ENCODE assay signal across 1 cellular context in genomic region chr20:3172933-3173581, GRCh38.
TF ChIP-seq lines count a peak whose summit lies in the region.

LZTS3 (minus strand) TSS chr20:3173549; CDS start chr20:3167163, 6,386 bp downstream.

TF ChIP-seq in GM12878, 131 proteins besides CTCF, POLR2A, EP300 and RAD21 (continued from another document):
- no peak for TF ChIP-seq ELK1 (IDR thresholded peaks at IDR 0.05; ENCODE audit: low read depth, low read length)
- no peak for TF ChIP-seq FOXK2 (IDR thresholded peaks at IDR 0.05)
- TF ChIP-seq MEF2B (IDR thresholded peaks at IDR 0.05; ENCODE audit: partially characterized antibody, poor library complexity, severe bottlenecking) = no peak
- no peak for TF ChIP-seq JUNB (IDR thresholded peaks at IDR 0.05)
- TF ChIP-seq NFIC (IDR thresholded peaks at IDR 0.05; ENCODE audit: low read depth, low read length) = no peak
- TF ChIP-seq EGR1 (IDR thresholded peaks at IDR 0.05; ENCODE audit: borderline replicate concordance in 1 of 2, low read depth in 2 of 2, low read length in 2 of 2) = no peak
- TF ChIP-seq CREB1 (IDR thresholded peaks at IDR 0.05; ENCODE audit: low read depth) = peak; percentile 64
- TF ChIP-seq CBX5 (IDR thresholded peaks at IDR 0.05; ENCODE audit: low read depth) = no peak
- no peak for TF ChIP-seq ZBTB11 (CRISPR knock-in tag; IDR thresholded peaks at IDR 0.05)
- peak; percentile 14; the same call in 1 of the 2 replicates for TF ChIP-seq CHD2 (IDR thresholded peaks at IDR 0.05; ENCODE audit: borderline replicate concordance, low read depth, low read length)
- no peak for TF ChIP-seq STAT1 (conservative IDR thresholded peaks at IDR 0.05)
- no peak for TF ChIP-seq SMAD5 (IDR thresholded peaks at IDR 0.05; ENCODE audit: low read depth)
- TF ChIP-seq CHD1 (IDR thresholded peaks at IDR 0.05; ENCODE audit: low read depth, low read length) = peak; percentile 68; the same call in 1 of the 2 replicates
- 0 out of 2 replicates have a peak, but pooled peaks have one; percentile 13 for TF ChIP-seq JUND (IDR thresholded peaks at IDR 0.05; ENCODE audit: low read depth, low read length)
- no peak for TF ChIP-seq CBX3 (IDR thresholded peaks at IDR 0.05; ENCODE audit: borderline replicate concordance, low read depth)
- peak; percentile 20 for TF ChIP-seq SP1 (IDR thresholded peaks at IDR 0.05; ENCODE audit: low read depth, low read length)
- peak; percentile 21; the same call in 1 of the 2 replicates for TF ChIP-seq YY1 (IDR thresholded peaks at IDR 0.05; ENCODE audit: low read depth, low read length)
- TF ChIP-seq ZNF592 (IDR thresholded peaks at IDR 0.05) = no peak
- peak; percentile 66 for TF ChIP-seq NKRF (conservative IDR thresholded peaks at IDR 0.05)
- no peak; the same call in 1 of the 2 replicates for TF ChIP-seq POLR2AphosphoS5 (IDR thresholded peaks at IDR 0.05; ENCODE audit: low read length)
- no peak; the same call in 1 of the 2 replicates for TF ChIP-seq MXI1 (IDR thresholded peaks at IDR 0.05; ENCODE audit: low read depth, low read length)
- peak; percentile 85 for TF ChIP-seq DPF2 (IDR thresholded peaks at IDR 0.05)
- 0 out of 2 replicates have a peak, but pooled peaks have one; percentile 10 for TF ChIP-seq MAX (IDR thresholded peaks at IDR 0.05; ENCODE audit: low read depth, low read length)
- peak; percentile 41; the same call in 1 of the 2 replicates for TF ChIP-seq PKNOX1 (IDR thresholded peaks at IDR 0.05)
- no peak for TF ChIP-seq ZNF207 (IDR thresholded peaks at IDR 0.05; ENCODE audit: borderline replicate concordance)
- TF ChIP-seq ATF2 (IDR thresholded peaks at IDR 0.05; ENCODE audit: low read length) = peak; percentile 70; the same call in 1 of the 2 replicates
- TF ChIP-seq LARP7 (IDR thresholded peaks at IDR 0.05) = peak; percentile 86
- no peak for TF ChIP-seq E2F8 (IDR thresholded peaks at IDR 0.05; ENCODE audit: low read depth, partially characterized antibody)
- TF ChIP-seq ATF7 (IDR thresholded peaks at IDR 0.05; ENCODE audit: low read depth) = peak; percentile 94
- TF ChIP-seq NR2F1 (conservative IDR thresholded peaks at IDR 0.05) = peak; percentile 63
- TF ChIP-seq RB1 (IDR thresholded peaks at IDR 0.05; ENCODE audit: borderline replicate concordance) = peak; percentile 60; the same call in 1 of the 2 replicates
